ENCODE assay signal across 1 cellular context in genomic region chr7:153385502-153385901, GRCh38.
TF ChIP-seq lines count a peak whose summit lies in the region.

No MANE protein-coding gene starts in this region.

TF ChIP-seq in K562, 482 proteins besides CTCF, POLR2A, EP300 and RAD21 (continued from another document and continues in another):
- no peak for TF ChIP-seq PURB (CRISPR knock-in tag; IDR thresholded peaks at IDR 0.05; ENCODE audit: low read depth)
- TF ChIP-seq RUNX1 (IDR thresholded peaks at IDR 0.05; ENCODE audit: low read depth) = no peak
- no peak for TF ChIP-seq POLR3G (IDR thresholded peaks at IDR 0.05; ENCODE audit: extremely low read depth, insufficient read length, insufficient replicate concordance)
- TF ChIP-seq POLR2B (IDR thresholded peaks at IDR 0.05; ENCODE audit: low read depth, partially characterized antibody) = no peak
- TF ChIP-seq NBN (IDR thresholded peaks at IDR 0.05; ENCODE audit: low read depth) = no peak
- TF ChIP-seq KLF16 (IDR thresholded peaks at IDR 0.05) = peak; percentile 56; the same call in 1 of the 2 replicates
- no peak for TF ChIP-seq SMC3 (conservative IDR thresholded peaks at IDR 0.05; ENCODE audit: insufficient read depth, low read depth, low read length)
- peak; percentile 9; the same call in 1 of the 2 replicates for TF ChIP-seq EP400 (IDR thresholded peaks at IDR 0.05)
- TF ChIP-seq SMARCA4 (IDR thresholded peaks at IDR 0.05) = peak; percentile 64
- TF ChIP-seq KDM1A (IDR thresholded peaks at IDR 0.05) = peak; percentile 71 to 85
- 0 out of 2 replicates have a peak, but pooled peaks have one; percentile 31 for TF ChIP-seq ZNF384 (IDR thresholded peaks at IDR 0.05; ENCODE audit: low read depth, low read length)
- TF ChIP-seq SAFB (IDR thresholded peaks at IDR 0.05; ENCODE audit: borderline replicate concordance, low read depth, low read length) = no peak
- no peak for TF ChIP-seq NR1H2 (CRISPR knock-in tag; IDR thresholded peaks at IDR 0.05)
- no peak for TF ChIP-seq ATF3 (IDR thresholded peaks at IDR 0.05)
- no peak for TF ChIP-seq ATF3 (CRISPR knock-in tag; conservative IDR thresholded peaks at IDR 0.05)
- TF ChIP-seq CBX2 (IDR thresholded peaks at IDR 0.05; ENCODE audit: insufficient read depth, low read length, poor library complexity, severe bottlenecking) = no peak
- no peak for TF ChIP-seq RNF2 (IDR thresholded peaks at IDR 0.05)
- peak; percentile 67 to 82 for TF ChIP-seq MNT (conservative IDR thresholded peaks at IDR 0.05)
- no peak for TF ChIP-seq MEF2A (IDR thresholded peaks at IDR 0.05; ENCODE audit: control insufficient read depth, low read depth, low read length)
- no peak for TF ChIP-seq ZNF655 (CRISPR knock-in tag; IDR thresholded peaks at IDR 0.05)
- no peak for TF ChIP-seq PREB (CRISPR knock-in tag; IDR thresholded peaks at IDR 0.05)
- peak; percentile 56 for TF ChIP-seq PML (IDR thresholded peaks at IDR 0.05; ENCODE audit: low read length)
- TF ChIP-seq ELF1 (tag; IDR thresholded peaks at IDR 0.05) = no peak
- TF ChIP-seq CREB3 (tag; conservative IDR thresholded peaks at IDR 0.05; ENCODE audit: low read depth) = no peak
- TF ChIP-seq ESRRA (IDR thresholded peaks at IDR 0.05; ENCODE audit: borderline replicate concordance, low read depth) = no peak
- TF ChIP-seq ZBTB34 (CRISPR knock-in tag; IDR thresholded peaks at IDR 0.05) = no peak
- TF ChIP-seq SMARCB1 (IDR thresholded peaks at IDR 0.05; ENCODE audit: insufficient read length, low read depth) = no peak
- TF ChIP-seq HMG20A (CRISPR knock-in tag; conservative IDR thresholded peaks at IDR 0.05) = no peak
- TF ChIP-seq POLR3A (IDR thresholded peaks at IDR 0.05; ENCODE audit: borderline replicate concordance, extremely low read depth, insufficient read depth, insufficient read length) = no peak
- TF ChIP-seq ATF6 (CRISPR knock-in tag; IDR thresholded peaks at IDR 0.05) = no peak
- no peak for TF ChIP-seq HCFC1 (IDR thresholded peaks at IDR 0.05; ENCODE audit: low read depth, low read length)
- TF ChIP-seq BCOR (IDR thresholded peaks at IDR 0.05) = no peak
- TF ChIP-seq TCF7 (IDR thresholded peaks at IDR 0.05; ENCODE audit: borderline replicate concordance) = no peak
- TF ChIP-seq NKRF (IDR thresholded peaks at IDR 0.05; ENCODE audit: borderline replicate concordance) = no peak
- TF ChIP-seq ZFX (CRISPR knock-in tag; IDR thresholded peaks at IDR 0.05) = no peak
- no peak for TF ChIP-seq ZNF507 (tag; conservative IDR thresholded peaks at IDR 0.05)
- TF ChIP-seq ZSCAN29 (IDR thresholded peaks at IDR 0.05) = no peak
- no peak for TF ChIP-seq ZNF780A (CRISPR knock-in tag; IDR thresholded peaks at IDR 0.05)
- TF ChIP-seq SPI1 (IDR thresholded peaks at IDR 0.05; ENCODE audit: borderline replicate concordance, low read depth, low read length) = no peak
- TF ChIP-seq HMBOX1 (IDR thresholded peaks at IDR 0.05) = no peak
- no peak for TF ChIP-seq TSC22D4 (tag; IDR thresholded peaks at IDR 0.05)
- TF ChIP-seq SP1 (CRISPR knock-in tag; IDR thresholded peaks at IDR 0.05) = no peak
- TF ChIP-seq ILF3 (IDR thresholded peaks at IDR 0.05; ENCODE audit: borderline replicate concordance) = no peak
- no peak for TF ChIP-seq SNRNP70 (optimal IDR thresholded peaks at IDR 0.05; ENCODE audit: low read depth, low read length)
- no peak for TF ChIP-seq ELF4 (CRISPR knock-in tag; IDR thresholded peaks at IDR 0.05)
- peak; percentile 92 for TF ChIP-seq CTBP1 (IDR thresholded peaks at IDR 0.05; ENCODE audit: borderline replicate concordance)
- TF ChIP-seq RCOR1 (IDR thresholded peaks at IDR 0.05; ENCODE audit: borderline replicate concordance in 1 of 2, low read depth in 2 of 2, low read length in 2 of 2) = peak in 1 of 2 experiments; percentile 95; a peak in 2 of 4 replicates
- peak; percentile 73 for TF ChIP-seq SOX6 (IDR thresholded peaks at IDR 0.05)
- TF ChIP-seq POLR2G (IDR thresholded peaks at IDR 0.05; ENCODE audit: low read depth, low read length) = no peak
- TF ChIP-seq GABPB2 (CRISPR knock-in tag; conservative IDR thresholded peaks at IDR 0.05) = no peak
- peak; percentile 68 for TF ChIP-seq MYC (IDR thresholded peaks at IDR 0.05; ENCODE audit: low read depth, low read length)
- TF ChIP-seq MYC (CRISPR knock-in tag; IDR thresholded peaks at IDR 0.05; ENCODE audit: borderline replicate concordance, low read depth) = no peak
- no peak for TF ChIP-seq IRF2 (CRISPR knock-in tag; IDR thresholded peaks at IDR 0.05)
- TF ChIP-seq PKNOX1 (IDR thresholded peaks at IDR 0.05) = no peak
- TF ChIP-seq ERF (CRISPR knock-in tag; IDR thresholded peaks at IDR 0.05) = no peak
- no peak for TF ChIP-seq ZNF57 (CRISPR knock-in tag; IDR thresholded peaks at IDR 0.05)
- no peak for TF ChIP-seq NR3C1 (CRISPR knock-in tag; IDR thresholded peaks at IDR 0.05)
- TF ChIP-seq EZH2 (IDR thresholded peaks at IDR 0.05; ENCODE audit: borderline replicate concordance, low read depth, low read length) = no peak
